2 cellular contexts compared by ENCODE assay signal in the genomic region with DNA sequence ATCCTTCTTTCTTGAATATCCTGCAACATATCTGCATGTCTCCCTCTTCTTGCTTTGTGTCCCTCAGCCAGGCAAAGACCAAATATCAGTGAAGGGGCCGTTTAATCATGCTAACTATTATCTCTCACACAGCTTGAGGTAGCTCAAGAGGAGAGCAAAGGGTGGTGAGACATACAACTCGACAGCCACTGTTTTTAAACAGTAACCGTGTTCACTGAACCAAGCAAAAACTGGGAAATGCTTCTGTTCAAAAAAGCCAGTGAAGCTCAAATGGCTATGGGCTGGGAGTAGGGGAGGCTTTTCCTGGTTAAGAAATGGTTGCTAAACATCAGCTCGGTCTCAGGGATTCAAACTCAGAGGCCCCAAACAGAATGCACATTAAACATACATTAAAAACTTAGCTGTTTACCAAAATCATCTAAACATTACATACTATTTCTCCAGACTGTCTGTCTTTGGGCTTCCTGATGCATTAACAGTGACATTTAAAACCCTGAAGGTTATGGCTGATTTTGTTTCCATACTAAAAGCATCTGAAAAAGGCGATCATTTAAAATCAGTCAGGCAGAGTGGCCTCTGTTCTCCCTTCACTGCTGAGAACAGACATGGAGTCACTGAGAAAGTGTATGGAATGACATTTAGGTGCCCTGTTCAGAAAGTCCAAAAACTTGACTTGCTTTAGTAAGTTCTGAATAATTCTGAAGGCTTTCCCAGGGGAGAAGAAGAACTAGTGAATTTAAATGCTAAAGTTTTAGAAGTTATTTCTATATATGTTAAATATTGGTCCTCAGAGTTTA.
TF ChIP-seq lines count a peak whose summit lies in the region.

No MANE protein-coding gene starts in this region.

TF ChIP-seq in A549, 52 proteins besides CTCF, POLR2A, EP300 and RAD21 (continued from another document):
- TF ChIP-seq, protein P1, sequence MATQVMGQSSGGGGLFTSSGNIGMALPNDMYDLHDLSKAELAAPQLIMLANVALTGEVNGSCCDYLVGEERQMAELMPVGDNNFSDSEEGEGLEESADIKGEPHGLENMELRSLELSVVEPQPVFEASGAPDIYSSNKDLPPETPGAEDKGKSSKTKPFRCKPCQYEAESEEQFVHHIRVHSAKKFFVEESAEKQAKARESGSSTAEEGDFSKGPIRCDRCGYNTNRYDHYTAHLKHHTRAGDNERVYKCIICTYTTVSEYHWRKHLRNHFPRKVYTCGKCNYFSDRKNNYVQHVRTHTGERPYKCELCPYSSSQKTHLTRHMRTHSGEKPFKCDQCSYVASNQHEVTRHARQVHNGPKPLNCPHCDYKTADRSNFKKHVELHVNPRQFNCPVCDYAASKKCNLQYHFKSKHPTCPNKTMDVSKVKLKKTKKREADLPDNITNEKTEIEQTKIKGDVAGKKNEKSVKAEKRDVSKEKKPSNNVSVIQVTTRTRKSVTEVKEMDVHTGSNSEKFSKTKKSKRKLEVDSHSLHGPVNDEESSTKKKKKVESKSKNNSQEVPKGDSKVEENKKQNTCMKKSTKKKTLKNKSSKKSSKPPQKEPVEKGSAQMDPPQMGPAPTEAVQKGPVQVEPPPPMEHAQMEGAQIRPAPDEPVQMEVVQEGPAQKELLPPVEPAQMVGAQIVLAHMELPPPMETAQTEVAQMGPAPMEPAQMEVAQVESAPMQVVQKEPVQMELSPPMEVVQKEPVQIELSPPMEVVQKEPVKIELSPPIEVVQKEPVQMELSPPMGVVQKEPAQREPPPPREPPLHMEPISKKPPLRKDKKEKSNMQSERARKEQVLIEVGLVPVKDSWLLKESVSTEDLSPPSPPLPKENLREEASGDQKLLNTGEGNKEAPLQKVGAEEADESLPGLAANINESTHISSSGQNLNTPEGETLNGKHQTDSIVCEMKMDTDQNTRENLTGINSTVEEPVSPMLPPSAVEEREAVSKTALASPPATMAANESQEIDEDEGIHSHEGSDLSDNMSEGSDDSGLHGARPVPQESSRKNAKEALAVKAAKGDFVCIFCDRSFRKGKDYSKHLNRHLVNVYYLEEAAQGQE (IDR thresholded peaks at IDR 0.05): no peak
- TF ChIP-seq ZSCAN20 (CRISPR knock-in tag; IDR thresholded peaks at IDR 0.05) (no peak), MYC (IDR thresholded peaks at IDR 0.05; ENCODE audit: borderline replicate concordance, low read length) (no peak), ZNF302 (CRISPR knock-in tag; IDR thresholded peaks at IDR 0.05) (no peak), ESRRA (IDR thresholded peaks at IDR 0.05; ENCODE audit: borderline replicate concordance, low read length) (no peak)

TF ChIP-seq in WTC11, 78 proteins besides CTCF, POLR2A, EP300 and RAD21 (continued from another document):
- TF ChIP-seq ZNF416 (CRISPR knock-in tag; IDR thresholded peaks at IDR 0.05) (no peak), ZNF263 (CRISPR knock-in tag; IDR thresholded peaks at IDR 0.05; ENCODE audit: low read depth) (no peak), SMAD3 (CRISPR knock-in tag; IDR thresholded peaks at IDR 0.05; ENCODE audit: borderline replicate concordance) (no peak), ZNF138 (CRISPR knock-in tag; conservative IDR thresholded peaks at IDR 0.05) (no peak), JUN (CRISPR knock-in tag; IDR thresholded peaks at IDR 0.05) (no peak), ZNF121 (CRISPR knock-in tag; IDR thresholded peaks at IDR 0.05) (no peak)
- TF ChIP-seq, protein P2, sequence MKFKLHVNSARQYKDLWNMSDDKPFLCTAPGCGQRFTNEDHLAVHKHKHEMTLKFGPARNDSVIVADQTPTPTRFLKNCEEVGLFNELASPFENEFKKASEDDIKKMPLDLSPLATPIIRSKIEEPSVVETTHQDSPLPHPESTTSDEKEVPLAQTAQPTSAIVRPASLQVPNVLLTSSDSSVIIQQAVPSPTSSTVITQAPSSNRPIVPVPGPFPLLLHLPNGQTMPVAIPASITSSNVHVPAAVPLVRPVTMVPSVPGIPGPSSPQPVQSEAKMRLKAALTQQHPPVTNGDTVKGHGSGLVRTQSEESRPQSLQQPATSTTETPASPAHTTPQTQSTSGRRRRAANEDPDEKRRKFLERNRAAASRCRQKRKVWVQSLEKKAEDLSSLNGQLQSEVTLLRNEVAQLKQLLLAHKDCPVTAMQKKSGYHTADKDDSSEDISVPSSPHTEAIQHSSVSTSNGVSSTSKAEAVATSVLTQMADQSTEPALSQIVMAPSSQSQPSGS (CRISPR knock-in tag; IDR thresholded peaks at IDR 0.05; ENCODE audit: borderline replicate concordance, low read depth): no peak
- TF ChIP-seq, protein P3, sequence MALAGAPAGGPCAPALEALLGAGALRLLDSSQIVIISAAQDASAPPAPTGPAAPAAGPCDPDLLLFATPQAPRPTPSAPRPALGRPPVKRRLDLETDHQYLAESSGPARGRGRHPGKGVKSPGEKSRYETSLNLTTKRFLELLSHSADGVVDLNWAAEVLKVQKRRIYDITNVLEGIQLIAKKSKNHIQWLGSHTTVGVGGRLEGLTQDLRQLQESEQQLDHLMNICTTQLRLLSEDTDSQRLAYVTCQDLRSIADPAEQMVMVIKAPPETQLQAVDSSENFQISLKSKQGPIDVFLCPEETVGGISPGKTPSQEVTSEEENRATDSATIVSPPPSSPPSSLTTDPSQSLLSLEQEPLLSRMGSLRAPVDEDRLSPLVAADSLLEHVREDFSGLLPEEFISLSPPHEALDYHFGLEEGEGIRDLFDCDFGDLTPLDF (CRISPR knock-in tag; IDR thresholded peaks at IDR 0.05): no peak
- TF ChIP-seq, protein P4, sequence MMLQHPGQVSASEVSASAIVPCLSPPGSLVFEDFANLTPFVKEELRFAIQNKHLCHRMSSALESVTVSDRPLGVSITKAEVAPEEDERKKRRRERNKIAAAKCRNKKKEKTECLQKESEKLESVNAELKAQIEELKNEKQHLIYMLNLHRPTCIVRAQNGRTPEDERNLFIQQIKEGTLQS (CRISPR knock-in tag; conservative IDR thresholded peaks at IDR 0.05): no peak
- TF ChIP-seq, protein P5, sequence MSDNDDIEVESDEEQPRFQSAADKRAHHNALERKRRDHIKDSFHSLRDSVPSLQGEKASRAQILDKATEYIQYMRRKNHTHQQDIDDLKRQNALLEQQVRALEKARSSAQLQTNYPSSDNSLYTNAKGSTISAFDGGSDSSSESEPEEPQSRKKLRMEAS (CRISPR knock-in tag; IDR thresholded peaks at IDR 0.05): no peak
